In the genomic region with DNA sequence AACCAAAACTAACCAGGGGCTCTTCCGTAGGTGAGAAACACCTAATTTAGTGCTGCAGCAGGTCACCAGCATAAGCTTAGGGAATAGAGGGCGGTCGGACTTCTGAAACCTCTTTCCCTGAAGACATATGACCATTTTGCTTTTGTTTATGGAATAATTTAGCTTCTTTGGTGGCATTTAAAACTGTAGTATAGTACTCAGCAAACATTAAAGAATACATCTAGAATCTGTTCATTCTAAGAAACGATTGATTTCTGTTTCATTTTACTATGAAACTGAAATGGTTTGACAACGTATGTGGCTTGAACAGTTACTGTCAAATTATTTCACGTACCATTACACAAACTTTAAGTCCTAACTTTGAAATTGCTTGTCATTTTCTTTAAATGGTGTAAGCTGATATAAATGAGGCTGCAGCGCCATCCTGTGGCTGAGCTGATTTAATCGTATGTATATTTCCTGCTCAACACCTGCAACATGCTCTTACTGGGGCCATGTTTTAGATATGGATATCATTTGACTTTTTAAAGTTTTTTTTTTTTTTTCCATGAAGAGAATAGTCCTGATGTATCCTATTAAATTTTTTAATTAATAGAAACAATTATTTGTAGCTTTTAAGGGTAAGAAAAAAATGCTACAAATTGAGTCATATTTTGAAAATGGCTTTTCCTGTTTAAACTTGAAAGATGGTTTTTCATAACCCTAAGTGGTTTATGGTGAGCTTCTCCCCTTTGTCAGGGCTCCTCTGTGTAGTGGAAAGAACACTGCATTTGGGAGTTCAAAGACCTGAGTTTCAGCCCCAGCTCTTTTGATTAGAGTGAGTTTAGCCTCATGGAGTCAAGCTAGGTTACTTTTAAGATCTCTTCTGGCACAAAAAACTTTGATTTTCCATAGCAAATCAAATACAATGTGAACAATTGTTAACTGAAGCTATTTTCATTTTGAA, we compare ENCODE assay signal across 8 cellular contexts. TPM values are rescaled to one million over a fixed set of nuclear protein-coding genes. Genes with fewer than 3 reads are reported as not detected.
DNase-seq lines count a peak whose midpoint lies in the region; ATAC-seq, FAIRE-seq and TF ChIP-seq lines count a peak whose summit lies in the region.

No MANE protein-coding gene starts in this region.

- ATAC-seq in A549 (peak; percentile 80 to 90; a peak in 5 of 6 replicates), GM18505 (IDR thresholded peaks at IDR 0.05; ENCODE audit: unreplicated experiment) (peak; percentile 56), HG02970 (IDR thresholded peaks at IDR 0.05; ENCODE audit: low FRiP score, unreplicated experiment) (peak; percentile 59), activated B cell treated with CpG ODN at 0.5 μM for 24 hours (ENCODE audit: low read depth) (peak; percentile 54)

- peak; percentile 90 for FAIRE-seq in A549 (lab: Jason Lieb, UNC)
- FAIRE-seq in bronchial epithelial cell (lab: Jason Lieb, UNC) = no peak

- CTCF ChIA-PET in A549 (lab: Yijun Ruan, JAX) = interaction anchor here (0.5 to 4.7 kb wide), 60 partner anchors 8 to 1387 kb away, joined by 3 to 90 read pairs (median 4); a partner anchor contains a TSS
- CTCF ChIA-PET in activated B cell treated with CpG ODN at 0.5 μM for 24 hours (lab: Charles Lee) = interaction anchor here (0.6 to 4.6 kb wide), 22 partner anchors 9 to 1399 kb away, joined by 3 to 77 read pairs (median 5); a partner anchor contains a TSS

- peaks cover 9% of the 10 kb centered on the region; the same call in 1 of the 3 replicates for H3K4me1 ChIP-seq in A549

- H3K36me3 ChIP-seq in bronchial epithelial cell (ENCODE audit: control insufficient read depth, insufficient read depth, low read length) (no peaks in the 10 kb centered on the region), kidney epithelial cell (ENCODE audit: control insufficient read depth, insufficient read depth, low read length) (no peaks in the 10 kb centered on the region)

- no peak for TF ChIP-seq EP300 in A549 (IDR thresholded peaks at IDR 0.05)

- no peak overlapping the region for H3K27ac ChIP-seq in A549

- H3K27ac Mint-ChIP-seq in activated B cell treated with CpG ODN at 0.5 μM for 24 hours = no peak overlapping the region

- TF ChIP-seq CTCF in A549 (IDR thresholded peaks at IDR 0.05) (peak; percentile 90), activated B cell treated with CpG ODN at 0.5 μM for 24 hours (IDR thresholded peaks at IDR 0.05) (no peak), bronchial epithelial cell (IDR thresholded peaks at IDR 0.05; ENCODE audit: insufficient read depth, low read length, severe bottlenecking) (peak; percentile 31), kidney epithelial cell (IDR thresholded peaks at IDR 0.05; ENCODE audit: insufficient read depth, low read length, poor library complexity, severe bottlenecking) (peak; percentile 37)

- DNase-seq in A549 (ENCODE audit: low read depth in 1 of 2, low spot score in 1 of 2) = peak; percentile 56 to 84
- DNase-seq in NCI-H2107 (lab: John Stamatoyannopoulos, UW) = peak; percentile 66
- DNase-seq in activated B cell treated with CpG ODN at 0.5 μM for 24 hours = peak; percentile 59
- DNase-seq in bronchial epithelial cell (ENCODE audit: low read depth) = peak; percentile 79
- DNase-seq in kidney epithelial cell (ENCODE audit: low read depth) = no peak
- peak; percentile 82 to 83 for DNase-seq in stimulated activated CD4-positive, alpha-beta T cell treated with anti-CD3 and anti-CD28 coated beads, Interleukin-2, amount 100 ng/mL, for 48 hours

- H3K36me3 Mint-ChIP-seq in activated B cell treated with CpG ODN at 0.5 μM for 24 hours (ENCODE audit: low read depth) = no peaks in the 10 kb centered on the region

- WGBS in A549 (ENCODE audit: missing lambda C conversion rate) = 14% methylated on average over 8 of the region's 8 CpGs

- H3K4me2 ChIP-seq in A549 = peak overlapping the region; percentile 39; the same call in 2 of the 3 replicates

- no peaks in the 10 kb centered on the region for H3K9me3 ChIP-seq in A549

- no peaks in the 10 kb centered on the region for H3K9me3 Mint-ChIP-seq in activated B cell treated with CpG ODN at 0.5 μM for 24 hours

- H3K27me3 ChIP-seq in bronchial epithelial cell (ENCODE audit: control insufficient read depth, insufficient read depth, low read length) (no peaks in the 10 kb centered on the region), kidney epithelial cell (ENCODE audit: control insufficient read depth, insufficient read depth, low read length) (no peaks in the 10 kb centered on the region)

- no peak for TF ChIP-seq POLR2A in A549 (IDR thresholded peaks at IDR 0.05; ENCODE audit: low read length)
- TF ChIP-seq POLR2A in GM18505 (IDR thresholded peaks at IDR 0.05; ENCODE audit: borderline replicate concordance, extremely low read depth, insufficient read depth, insufficient read length) = no peak

- intact Hi-C loops in activated B cell treated with CpG ODN at 0.5 μM for 24 hours (cut with micrococcal nuclease) = loop anchor here (1.0 to 10.0 kb wide), 9 partner anchors 27 to 1400 kb away; a partner anchor contains a TSS

- no peak overlapping the region for H3K4me3 Mint-ChIP-seq in activated B cell treated with CpG ODN at 0.5 μM for 24 hours

- peaks cover 21% of the 10 kb centered on the region for H3K4me1 Mint-ChIP-seq in activated B cell treated with CpG ODN at 0.5 μM for 24 hours

- H3K4me3 ChIP-seq in A549 = no peak overlapping the region
- H3K4me3 ChIP-seq in bronchial epithelial cell (ENCODE audit: low read depth, low read length) = no peak overlapping the region
- no peak overlapping the region for H3K4me3 ChIP-seq in kidney epithelial cell (ENCODE audit: low read depth, low read length)

- TF ChIP-seq RAD21 in A549 (conservative IDR thresholded peaks at IDR 0.05 in 1 of 2, IDR thresholded peaks at IDR 0.05 in 1 of 2) = peak; percentile 94 to 95

- H3K27me3 Mint-ChIP-seq in activated B cell treated with CpG ODN at 0.5 μM for 24 hours = no peaks in the 10 kb centered on the region

- POLR2A ChIA-PET in A549 (lab: Yijun Ruan, JAX) (interaction anchor here (0.8 to 1.0 kb wide), 4 partner anchors 13 to 500 kb away, joined by 3 to 5 read pairs (median 4); a partner anchor contains a TSS), activated B cell treated with CpG ODN at 0.5 μM for 24 hours (lab: Charles Lee) (interaction anchor here (0.7 to 2.7 kb wide), 8 partner anchors 14 to 394 kb away, joined by 3 to 18 read pairs (median 4); a partner anchor contains a TSS)

TF ChIP-seq in A549, 52 proteins besides CTCF, POLR2A, EP300 and RAD21:
- TF ChIP-seq ESRRA (IDR thresholded peaks at IDR 0.05; ENCODE audit: borderline replicate concordance, low read length) (no peak), SMC3 (IDR thresholded peaks at IDR 0.05) (peak; percentile 86), EHMT2 (IDR thresholded peaks at IDR 0.05; ENCODE audit: low read depth) (peak; percentile 62; the same call in 1 of the 2 replicates)

RNA-seq across cellular contexts. Expression of a gene that starts 27.4 kb away (rescaled TPM):
- polyA plus RNA-seq in A549 (2011; rRNA removed) (1.2 and 1.7 TPM in 2 replicates), A549 (2017; fragmentation: RNase III; extraction: RNeasy Plus Mini Kit Qiagen cat#74134 plus additional on column Dnase treatment) (0.68 to 0.91 TPM (median 0.70 TPM) in 3 replicates)
- 0.61 and 0.87 TPM in 2 replicates for polyA plus RNA-seq in A549 (2012; cell fraction: cytosol; rRNA removed)
- 1.2 and 1.3 TPM in 2 replicates for polyA plus RNA-seq in A549 (2012; cell fraction: nucleus; rRNA removed)
- polyA minus RNA-seq in A549 (2011; rRNA and poly(A)+ RNA removed) = 0.73 and 1.2 TPM in 2 replicates
- total RNA-seq in activated B cell treated with CpG ODN at 0.5 μM for 24 hours (0.44 and 0.64 TPM in 2 replicates), bronchial epithelial cell (0.26 TPM in 2 replicates), kidney epithelial cell (0.41 and 0.79 TPM in 2 replicates)
